1 cellular context compared by ENCODE assay signal in the genomic region with DNA sequence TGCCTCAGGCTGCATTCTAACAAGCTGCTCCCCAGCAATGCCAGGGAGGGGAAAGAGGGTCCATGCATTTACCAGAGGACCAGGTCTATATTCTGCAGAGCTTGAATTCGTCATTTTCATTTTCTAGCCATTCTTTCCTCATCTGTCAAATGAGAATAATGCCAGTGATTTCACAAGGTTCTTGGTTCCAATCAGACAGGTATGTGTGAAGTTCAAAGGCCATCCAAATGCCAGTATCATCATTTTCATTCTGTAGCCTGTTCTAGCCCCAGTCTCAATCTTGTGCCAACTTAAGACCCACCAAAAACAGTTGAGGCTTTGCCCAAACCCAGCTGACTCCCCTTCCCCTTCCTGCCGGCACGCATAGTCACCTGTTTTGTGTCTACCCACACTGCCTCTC.
TF ChIP-seq lines count a peak whose summit lies in the region.

No MANE protein-coding gene starts in this region.

TF ChIP-seq in H1, 55 proteins besides CTCF, POLR2A, EP300 and RAD21:
- TF ChIP-seq CHD7 (IDR thresholded peaks at IDR 0.05; ENCODE audit: insufficient replicate concordance, low read length) (no peak), BCL11A (IDR thresholded peaks at IDR 0.05; ENCODE audit: low read depth in 2 of 2, low read length in 2 of 2) (no peak), SIX5 (IDR thresholded peaks at IDR 0.05; ENCODE audit: low read depth, low read length) (no peak), CREB1 (IDR thresholded peaks at IDR 0.05) (no peak), POU5F1 (IDR thresholded peaks at IDR 0.05; ENCODE audit: low read depth, low read length) (no peak), HDAC6 (IDR thresholded peaks at IDR 0.05; ENCODE audit: low read depth, low read length) (no peak), CBX5 (IDR thresholded peaks at IDR 0.05; ENCODE audit: low read depth, low read length) (no peak), ATF2 (IDR thresholded peaks at IDR 0.05; ENCODE audit: low read length) (no peak), SIRT6 (IDR thresholded peaks at IDR 0.05; ENCODE audit: low read length) (no peak), RBBP5 (IDR thresholded peaks at IDR 0.05; ENCODE audit: borderline replicate concordance, low read depth, low read length) (no peak), CHD2 (IDR thresholded peaks at IDR 0.05; ENCODE audit: low read length) (no peak), POLR2AphosphoS5 (IDR thresholded peaks at IDR 0.05; ENCODE audit: low read depth, low read length) (no peak), CHD1 (IDR thresholded peaks at IDR 0.05; ENCODE audit: low read depth, low read length) (no peak), SIN3A (conservative IDR thresholded peaks at IDR 0.05 in 1 of 2, IDR thresholded peaks at IDR 0.05 in 1 of 2; ENCODE audit: low read depth in 1 of 2, low read length in 2 of 2) (no peak), RNF2 (IDR thresholded peaks at IDR 0.05; ENCODE audit: borderline replicate concordance, low read depth, low read length, missing control alignments, poor library complexity, severe bottlenecking) (no peak), TCF12 (IDR thresholded peaks at IDR 0.05; ENCODE audit: low read depth, low read length) (no peak), SP1 (IDR thresholded peaks at IDR 0.05; ENCODE audit: low read depth, low read length) (no peak), CBX8 (IDR thresholded peaks at IDR 0.05; ENCODE audit: borderline replicate concordance, low read depth, low read length) (no peak), CEBPB (IDR thresholded peaks at IDR 0.05; ENCODE audit: low read depth, low read length) (no peak), GTF2F1 (IDR thresholded peaks at IDR 0.05; ENCODE audit: borderline replicate concordance, low read depth, low read length) (no peak)
